Comparison of ENCODE assay signal across 8 cellular contexts in the genomic region with DNA sequence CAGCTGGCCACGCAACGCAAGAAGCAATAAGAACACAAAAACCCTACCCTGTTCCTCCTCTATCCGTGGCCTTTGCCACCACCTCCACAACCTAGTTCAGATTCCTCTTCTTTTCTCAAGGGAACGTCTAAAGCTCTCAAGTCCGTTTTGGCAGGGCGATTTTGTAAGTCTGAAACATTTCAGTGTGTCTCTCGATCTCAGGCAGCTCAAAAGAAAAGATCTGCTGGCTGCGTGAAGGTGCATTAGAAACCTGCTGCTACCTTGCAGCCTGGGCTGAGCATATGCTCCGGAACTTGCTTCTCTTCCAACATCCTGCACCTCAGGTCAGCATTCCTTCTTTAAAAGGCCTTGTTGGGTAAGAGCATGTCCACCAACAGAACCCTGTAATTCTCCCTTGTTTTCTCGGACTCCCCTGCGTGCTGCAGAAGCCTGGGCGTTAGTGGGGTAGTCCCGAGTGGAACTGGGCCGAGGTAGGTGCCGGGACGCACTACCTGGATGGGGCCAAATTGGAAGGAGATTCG. TPM values are rescaled to one million over a fixed set of nuclear protein-coding genes. Genes with fewer than 3 reads are reported as not detected.
A peak's percentile ranks its signal among the peaks of the same experiment; 100 is the strongest.
DNase-seq lines count a peak whose midpoint lies in the region; ATAC-seq and TF ChIP-seq lines count a peak whose summit lies in the region.

No MANE protein-coding gene starts in this region.

- peak overlapping the region; percentile 74 for H3K4me3 Mint-ChIP-seq in MCF 10A (ENCODE audit: unreplicated experiment)

- no TSS peak for BruUV-seq in MCF 10A (replicated peaks; lab: Mats Ljungman, UMichigan)

- no peak for ATAC-seq in lung (ENCODE audit: insufficient read depth, low FRiP score)
- ATAC-seq in upper lobe of left lung (ENCODE audit: low FRiP score in 2 of 2): no peak
- ATAC-seq in GM21723 (IDR thresholded peaks at IDR 0.05; ENCODE audit: unreplicated experiment): no peak
- no peak for ATAC-seq in HG03460 (IDR thresholded peaks at IDR 0.05; ENCODE audit: unreplicated experiment)

- H3K27ac ChIP-seq in BLaER1 (no peak overlapping the region), lung (ENCODE audit: low read depth in 1 of 2, low read length in 1 of 2) (no peak overlapping the region), upper lobe of left lung (peak overlapping the region in 2 of 4 donors; percentile 79 to 87)

- DNase-seq in HT-29 (ENCODE audit: low spot score) (peak; percentile 75), MCF 10A (ENCODE audit: unreplicated experiment) (peak; percentile 52), lung (ENCODE audit: low spot score) (no peak), upper lobe of left lung (no peak), SW 1271 (lab: John Stamatoyannopoulos, UW) (no peak)

- H3K27me3 Mint-ChIP-seq in MCF 10A (ENCODE audit: insufficient read depth, unreplicated experiment): no peaks in the 10 kb centered on the region

- H3K27me3 ChIP-seq in BLaER1 (peaks cover 9% of the 10 kb centered on the region), lung (ENCODE audit: control insufficient read depth, insufficient read depth) (no peaks in the 10 kb centered on the region), upper lobe of left lung (peaks cover 0 to 9% (median 0%) of the 10 kb centered on the region in 4 donors)

- H4K20me1 ChIP-seq in BLaER1: no peaks in the 10 kb centered on the region

- H3K36me3 Mint-ChIP-seq in MCF 10A (ENCODE audit: insufficient read depth, unreplicated experiment): peaks cover 10% of the 10 kb centered on the region

- no peaks in the 10 kb centered on the region for H3K36me3 ChIP-seq in BLaER1
- no peaks in the 10 kb centered on the region for H3K36me3 ChIP-seq in lung (ENCODE audit: control insufficient read depth in 2 of 2, insufficient read depth in 2 of 2, low read length in 2 of 2)
- no peaks in the 10 kb centered on the region for H3K36me3 ChIP-seq in upper lobe of left lung

- peak overlapping the region; percentile 60 for H3K9ac ChIP-seq in BLaER1

- POLR2A ChIA-PET in MCF 10A (lab: Yijun Ruan, JAX): interaction anchor here (0.5 to 5.2 kb wide), 15 partner anchors 8 to 264 kb away, joined by 3 to 55 read pairs (median 3); partner anchors contain the start of gene CCDC34

- peak overlapping the region; percentile 96 for H3K4me2 ChIP-seq in BLaER1

- intact Hi-C loops in MCF 10A (cut with micrococcal nuclease): loop anchor here (2.0 to 5.0 kb wide), 2 partner anchors 86 to 174 kb away; no protein-coding TSS in a partner anchor

- H3K4me1 ChIP-seq in BLaER1 (peaks cover 11% of the 10 kb centered on the region), lung (ENCODE audit: control insufficient read depth in 2 of 2, insufficient read depth in 2 of 2, low read length in 2 of 2) (no peaks in the 10 kb centered on the region), upper lobe of left lung (peaks cover 6 to 17% (median 12%) of the 10 kb centered on the region in 4 donors)

- H3K27ac Mint-ChIP-seq in MCF 10A (ENCODE audit: low read depth, unreplicated experiment): peak overlapping the region; percentile 79

- 22 to 28% methylated on average over 17 of the region's 17 CpGs for WGBS in lung, 2 donors
- WGBS in upper lobe of left lung, 2 donors: 24 to 28% methylated on average over 16 to 17 of the region's 17 CpGs

- H3K9me3 ChIP-seq in BLaER1 (no peaks in the 10 kb centered on the region), lung (ENCODE audit: control insufficient read depth in 2 of 2, insufficient read depth in 1 of 2, low read length in 1 of 2) (no peaks in the 10 kb centered on the region), upper lobe of left lung (no peaks in the 10 kb centered on the region)

- no peak for TF ChIP-seq POLR2A in upper lobe of left lung (IDR thresholded peaks at IDR 0.05)

- H3K9me3 Mint-ChIP-seq in MCF 10A (ENCODE audit: unreplicated experiment): no peaks in the 10 kb centered on the region

- CTCF ChIA-PET in MCF 10A (lab: Yijun Ruan, JAX): interaction anchor here (0.5 to 0.8 kb wide), 2 partner anchors 182 to 288 kb away, joined by 3 read pairs; no protein-coding TSS in a partner anchor

- peaks cover 36% of the 10 kb centered on the region for H3K4me1 Mint-ChIP-seq in MCF 10A (ENCODE audit: insufficient read depth, unreplicated experiment)

- H3K4me3 ChIP-seq in BLaER1 (peak overlapping the region; percentile 86), lung (peak overlapping the region; percentile 77), upper lobe of left lung (peak overlapping the region; percentile 62 to 90 (median 83))

- TF ChIP-seq CTCF in MCF 10A (IDR thresholded peaks at IDR 0.05; ENCODE audit: unreplicated experiment): no peak
- no peak for TF ChIP-seq CTCF in lung (IDR thresholded peaks at IDR 0.05; ENCODE audit: control extremely low read depth, extremely low read depth)
- no peak for TF ChIP-seq CTCF in upper lobe of left lung (IDR thresholded peaks at IDR 0.05)

- TF ChIP-seq EP300 in upper lobe of left lung (IDR thresholded peaks at IDR 0.05): no peak

RNA-seq across cellular contexts. Expression of gene LGR4, which starts 1.5 kb away (rescaled TPM):
- 41.7 and 41.9 TPM in 2 replicates for total RNA-seq in HT-29 (2014; rRNA removed; shearing (Covaris generic))
- 14.2 and 14.8 TPM in 2 replicates for total RNA-seq in MCF 10A (2022)
- 10 to 100 TPM in 1 of 2 donors, 1 to 10 TPM in 1; 5.1 to 29.2 TPM for total RNA-seq in lung
- polyA plus RNA-seq in lung: 1 to 10 TPM; 2.2 to 2.3 TPM
- total RNA-seq in upper lobe of left lung: 10 to 100 TPM in 1 of 6 donors, 1 to 10 TPM in 5; 3.1 to 20.2 (median 6.0) TPM

RNA-seq across cellular contexts. Expression of gene LIN7C, which starts 35.4 kb away (rescaled TPM):
- total RNA-seq in HT-29 (2014; rRNA removed; shearing (Covaris generic)): 26.0 and 31.7 TPM in 2 replicates
- total RNA-seq in MCF 10A (2022) (47.7 and 50.3 TPM in 2 replicates), lung (10 to 100 TPM; 24.1 to 55.9 TPM), upper lobe of left lung (10 to 100 TPM; 13.0 to 52.9 (median 26.2) TPM)
- polyA plus RNA-seq in lung: 1 to 10 TPM; 5.5 to 9.3 TPM

Comparison
In these comparisons a context has a peak if more than half of its experiments do, and no peak if none do; other contexts are left out.
1. DNase-seq: peak in HT-29 (single experiment) and MCF 10A (single experiment); none in lung (single experiment), upper lobe of left lung (0 of 2) and SW 1271 (0 of 2).
2. Peak in every context shown above with its lines, with median percentiles within 50 percentile points of each other: H3K4me3 ChIP-seq.